ENCODE assay signal across 25 cellular contexts in the genomic region with DNA sequence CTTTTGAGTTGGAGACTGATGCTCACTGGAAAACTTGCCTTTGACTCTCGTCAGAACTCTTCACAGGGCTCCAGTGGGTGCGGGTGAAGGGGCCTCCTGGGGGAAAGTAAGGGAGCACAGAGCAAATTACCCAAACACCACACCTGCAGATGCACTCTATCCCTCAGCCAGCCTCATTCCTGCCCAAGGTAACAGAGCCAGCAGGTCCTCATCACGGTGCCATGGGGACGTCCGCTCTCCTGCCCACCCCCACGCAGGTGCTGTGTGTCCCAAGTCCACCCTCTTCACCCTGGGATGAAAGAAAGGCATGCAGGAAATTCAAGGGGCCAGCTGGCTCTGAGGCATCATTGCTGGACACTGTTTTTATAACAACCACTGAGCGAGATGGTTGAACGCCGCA.
A peak's percentile ranks its signal among the peaks of the same experiment; 100 is the strongest.
DNase-seq lines count a peak whose midpoint lies in the region; ATAC-seq and TF ChIP-seq lines count a peak whose summit lies in the region.
"Had no signal": no experiment of that assay in that cellular context is flagged by ENCODE, and none has a peak within 500 bp of the region (broad histone marks: within the 10 kb centered on the region; RNA-seq: fewer than 3 reads in every experiment).

No MANE protein-coding gene starts in this region.

- no peak for ATAC-seq in left cardiac atrium
- ATAC-seq: GM12878 had no signal

- DNase-seq in right atrium auricular region (ENCODE audit: low spot score) (peak; percentile 44), left cardiac atrium (no peak), coronary artery (ENCODE audit: low spot score) (peak; percentile 26), osteocyte (ENCODE audit: extremely low spot score, unreplicated experiment) (peak; percentile 62), colonic mucosa (no peak), RWPE1 (ENCODE audit: low spot score) (no peak), NOMO-1 (lab: John Stamatoyannopoulos, UW; ENCODE audit: unreplicated experiment in 2 of 2) (no peak)
- DNase-seq: 8988T; ACHN; BE2C; C1 segment of cervical spinal cord; CD4-positive, alpha-beta memory T cell; CD4-positive, CD25-positive, alpha-beta regulatory T cell; CD8-positive, alpha-beta memory T cell; COR-L47; DMS 273 treated with DMSO at 0.1 percent for 48 hours; DMS153; DMS53; DMS79; DND-41; EL; GDM1 had no signal

- TF ChIP-seq CTCF in right atrium auricular region (IDR thresholded peaks at IDR 0.05) (no peak), coronary artery (IDR thresholded peaks at IDR 0.05) (no peak), osteocyte (IDR thresholded peaks at IDR 0.05) (no peak), colonic mucosa (IDR thresholded peaks at IDR 0.05) (no peak), RWPE1 (conservative IDR thresholded peaks at IDR 0.05; ENCODE audit: low read depth) (no peak)

- intact Hi-C loops in left cardiac atrium (cut with DNase I) (no loop called here), colonic mucosa (cut with DNase I) (no loop called here)

- H3K4me3 ChIP-seq in right atrium auricular region (no peak overlapping the region), coronary artery (no peak overlapping the region), colonic mucosa (no peak overlapping the region)
- H3K4me3 ChIP-seq: BLaER1, GM12878 had no signal

- H3K9me3 Mint-ChIP-seq in osteocyte (ENCODE audit: unreplicated experiment) = no peaks in the 10 kb centered on the region

- H3K27ac Mint-ChIP-seq in osteocyte (ENCODE audit: unreplicated experiment) = no peak overlapping the region
- H3K27ac Mint-ChIP-seq: CD14-positive monocyte; CD4-positive, alpha-beta memory T cell; CD4-positive, CD25-positive, alpha-beta regulatory T cell; CD8-positive, alpha-beta memory T cell had no signal

- no peaks in the 10 kb centered on the region for H3K36me3 Mint-ChIP-seq in osteocyte (ENCODE audit: unreplicated experiment)
- H3K36me3 Mint-ChIP-seq: CD14-positive monocyte; CD4-positive, alpha-beta memory T cell; CD4-positive, CD25-positive, alpha-beta regulatory T cell; CD8-positive, alpha-beta memory T cell had no signal

- H3K9me3 ChIP-seq in right atrium auricular region (no peaks in the 10 kb centered on the region), colonic mucosa (no peaks in the 10 kb centered on the region)
- H3K9me3 ChIP-seq: BE2C had no signal

- H3K4me1 ChIP-seq in right atrium auricular region (no peaks in the 10 kb centered on the region), colonic mucosa (no peaks in the 10 kb centered on the region)
- H3K4me1 ChIP-seq: BE2C had no signal

- H3K9ac ChIP-seq in colonic mucosa (ENCODE audit: low read depth in 2 of 2, low read length in 2 of 2) = no peak overlapping the region
- H3K9ac ChIP-seq: BLaER1 had no signal

- H3K27ac ChIP-seq in right atrium auricular region (no peak overlapping the region), coronary artery (no peak overlapping the region), colonic mucosa (no peak overlapping the region), RWPE1 (no peak overlapping the region)
- H3K27ac ChIP-seq: BLaER1 had no signal

- H3K27me3 ChIP-seq in right atrium auricular region = no peaks in the 10 kb centered on the region
- H3K27me3 ChIP-seq in colonic mucosa = no peaks in the 10 kb centered on the region
- H3K27me3 ChIP-seq: BE2C, BLaER1 had no signal

- no peaks in the 10 kb centered on the region for H3K4me1 Mint-ChIP-seq in osteocyte (ENCODE audit: unreplicated experiment)
- H3K4me1 Mint-ChIP-seq: CD14-positive monocyte; CD4-positive, alpha-beta memory T cell; CD4-positive, CD25-positive, alpha-beta regulatory T cell; CD8-positive, alpha-beta memory T cell had no signal

- CTCF ChIA-PET in RWPE1 (lab: Yijun Ruan, JAX) = interaction anchor here (0.6 to 1.1 kb wide), 8 partner anchors 21 to 1740 kb away, joined by 3 to 4 read pairs (median 3); no protein-coding TSS in a partner anchor

- H3K36me3 ChIP-seq in right atrium auricular region (no peaks in the 10 kb centered on the region), colonic mucosa (no peaks in the 10 kb centered on the region)
- H3K36me3 ChIP-seq: BE2C, BLaER1 had no signal

- H3K27me3 Mint-ChIP-seq in osteocyte (ENCODE audit: unreplicated experiment) = peaks cover 7% of the 10 kb centered on the region
- H3K27me3 Mint-ChIP-seq: CD4-positive, CD25-positive, alpha-beta regulatory T cell had no signal

- POLR2A ChIA-PET in RWPE1 (lab: Yijun Ruan, JAX; ENCODE audit: low non-redundant PET) = no interaction called here

- H3K4me3 Mint-ChIP-seq in osteocyte (ENCODE audit: unreplicated experiment) = no peak overlapping the region
- H3K4me3 Mint-ChIP-seq: CD14-positive monocyte; CD4-positive, alpha-beta memory T cell; CD4-positive, CD25-positive, alpha-beta regulatory T cell; CD8-positive, alpha-beta memory T cell had no signal

Comparison
In these comparisons a context has a peak if more than half of its experiments do, and no peak if none do; other contexts are left out.
1. DNase-seq: peak in right atrium auricular region (single experiment), coronary artery (single experiment) and osteocyte (single experiment); none in left cardiac atrium (single experiment), colonic mucosa (single experiment), RWPE1 (single experiment) and NOMO-1 (0 of 2).